2 cellular contexts compared by ENCODE assay signal in the genomic region with DNA sequence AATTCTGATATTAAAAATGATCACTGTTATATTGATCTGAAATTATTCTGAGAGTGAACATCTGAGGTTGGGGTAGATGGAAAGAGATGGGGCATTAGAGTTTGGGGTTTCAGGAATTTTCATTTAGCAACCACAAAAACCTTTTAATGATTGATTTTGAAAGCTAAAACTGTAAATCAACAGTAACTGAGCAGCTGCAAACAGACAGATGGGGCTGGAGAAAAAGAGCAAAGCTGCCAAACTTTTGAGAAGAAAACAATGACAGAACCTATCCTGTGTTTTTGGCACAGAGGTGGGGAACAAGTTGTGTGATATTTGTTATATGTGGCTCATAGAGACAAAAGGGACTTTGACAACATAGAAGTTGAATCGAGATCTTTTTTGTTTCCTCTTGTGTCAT.
TF ChIP-seq lines count a peak whose summit lies in the region.

No MANE protein-coding gene starts in this region.

TF ChIP-seq in IMR-90, 13 proteins besides CTCF, POLR2A, EP300 and RAD21:
- TF ChIP-seq, protein P1, sequence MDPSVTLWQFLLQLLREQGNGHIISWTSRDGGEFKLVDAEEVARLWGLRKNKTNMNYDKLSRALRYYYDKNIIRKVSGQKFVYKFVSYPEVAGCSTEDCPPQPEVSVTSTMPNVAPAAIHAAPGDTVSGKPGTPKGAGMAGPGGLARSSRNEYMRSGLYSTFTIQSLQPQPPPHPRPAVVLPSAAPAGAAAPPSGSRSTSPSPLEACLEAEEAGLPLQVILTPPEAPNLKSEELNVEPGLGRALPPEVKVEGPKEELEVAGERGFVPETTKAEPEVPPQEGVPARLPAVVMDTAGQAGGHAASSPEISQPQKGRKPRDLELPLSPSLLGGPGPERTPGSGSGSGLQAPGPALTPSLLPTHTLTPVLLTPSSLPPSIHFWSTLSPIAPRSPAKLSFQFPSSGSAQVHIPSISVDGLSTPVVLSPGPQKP (IDR thresholded peaks at IDR 0.05; ENCODE audit: borderline replicate concordance, low read depth, low read length): no peak
- TF ChIP-seq RFX5 (IDR thresholded peaks at IDR 0.05; ENCODE audit: low read depth, low read length) (no peak), SMC3 (IDR thresholded peaks at IDR 0.05; ENCODE audit: low read depth, low read length) (no peak), MXI1 (IDR thresholded peaks at IDR 0.05; ENCODE audit: borderline replicate concordance, low read depth, low read length) (no peak)

TF ChIP-seq in SK-N-SH, 30 proteins besides CTCF, POLR2A, EP300 and RAD21 (continued from another document):
- TF ChIP-seq TAF1 (IDR thresholded peaks at IDR 0.05; ENCODE audit: borderline replicate concordance, low read depth, low read length) (no peak), NRF1 (IDR thresholded peaks at IDR 0.05; ENCODE audit: low read depth, low read length) (no peak), TEAD4 (IDR thresholded peaks at IDR 0.05; ENCODE audit: borderline replicate concordance, insufficient read depth) (peak; percentile 42; the same call in 1 of the 2 replicates)
